ENCODE assay signal across 13 cellular contexts in the genomic region with DNA sequence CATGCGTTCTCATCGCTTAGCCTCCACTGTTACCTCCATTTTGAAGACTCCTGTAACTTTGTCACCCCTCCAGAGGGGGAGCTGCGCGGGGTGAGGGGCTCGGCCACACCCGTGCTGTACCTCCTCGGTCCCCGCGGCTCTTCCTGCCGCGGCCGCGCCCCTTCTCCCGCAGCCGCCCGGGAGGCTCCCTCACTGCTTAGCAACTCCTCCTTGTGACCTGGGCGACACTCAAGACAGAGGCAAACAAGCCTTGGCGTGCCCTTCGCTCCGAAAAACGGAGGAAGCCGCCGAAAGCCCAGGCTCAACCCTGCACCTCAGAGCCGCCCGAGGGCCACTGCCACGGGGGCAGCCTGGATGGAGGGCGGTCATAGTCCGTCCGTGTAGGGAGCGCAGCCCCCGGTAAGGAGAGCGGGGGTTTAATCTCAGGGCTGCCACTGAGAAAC.
DNase-seq lines count a peak whose midpoint lies in the region; ATAC-seq and TF ChIP-seq lines count a peak whose summit lies in the region.
"Had no signal": no experiment of that assay in that cellular context is flagged by ENCODE, and none has a peak within 500 bp of the region (broad histone marks: within the 10 kb centered on the region; RNA-seq: fewer than 3 reads in every experiment).

No MANE protein-coding gene starts in this region.

- DNase-seq in heart right ventricle (no peak), cardiac septum (ENCODE audit: low spot score) (no peak), left cardiac atrium (no peak), naive B cell (no peak), ureter (ENCODE audit: low spot score) (peak; percentile 65), NCI-H345 treated with DMSO at 0.1 percent for 48 hours (lab: John Stamatoyannopoulos, UW; ENCODE audit: unreplicated experiment) (no peak), kidney glomerular epithelial cell (lab: John Stamatoyannopoulos, UW) (no peak)
- DNase-seq in stimulated activated CD4-positive, alpha-beta T cell treated with anti-CD3 and anti-CD28 coated beads, Interleukin-15, amount 100 ng/mL, for 24 hours = no peak
- DNase-seq: activated CD4-positive, alpha-beta memory T cell treated with anti-CD3 and anti-CD28 coated beads, Interleukin-2, amount 10 ng/mL, durations not matched to agents 7 days and 5 days; foreskin melanocyte; stimulated activated CD4-positive, alpha-beta T cell treated with anti-CD3 and anti-CD28 coated beads, Interleukin-4, amount 100 ng/mL, for 24 hours had no signal

- ATAC-seq in heart right ventricle = peak in 5 of 8 donors; percentile 9 to 45 (median 16)
- peak; percentile 15 to 27 for ATAC-seq in left cardiac atrium
- peak in 1 of 2 donors; percentile 14 for ATAC-seq in naive B cell (ENCODE audit: low read depth in 2 of 2)

- no peak overlapping the region for H3K4me3 ChIP-seq in heart right ventricle
- H3K4me3 ChIP-seq: SK-N-MC had no signal

- WGBS in heart right ventricle, 2 donors = 36 to 42% methylated on average over 32 of the region's 32 CpGs

- H3K4me3 Mint-ChIP-seq in naive B cell = peak overlapping the region in 5 of 8 donors; percentile 20 to 82 (median 53)
- H3K4me3 Mint-ChIP-seq: activated CD4-positive, alpha-beta memory T cell treated with anti-CD3 and anti-CD28 coated beads, Interleukin-2, amount 10 ng/mL, durations not matched to agents 7 days and 5 days had no signal

- intact Hi-C loops in heart right ventricle (cut with DNase I) (no loop called here), cardiac septum (cut with DNase I) (no loop called here), left cardiac atrium (cut with DNase I) (no loop called here)

- no peak for TF ChIP-seq CTCF in heart right ventricle (IDR thresholded peaks at IDR 0.05)

- peaks cover 0 to 10% (median 5%) of the 10 kb centered on the region in 3 donors for H3K4me1 Mint-ChIP-seq in naive B cell

- peaks cover 0 to 8% (median 0%) of the 10 kb centered on the region in 7 donors for H3K27me3 ChIP-seq in heart right ventricle

- peaks cover 0 to 2% (median 0%) of the 10 kb centered on the region in 7 donors for H3K9me3 Mint-ChIP-seq in naive B cell
- H3K9me3 Mint-ChIP-seq: activated CD4-positive, alpha-beta memory T cell treated with anti-CD3 and anti-CD28 coated beads, Interleukin-2, amount 10 ng/mL, durations not matched to agents 7 days and 5 days; activated T-helper 2 cell treated with anti-CD3 and anti-CD28 coated beads, Interferon-gamma antibody, Interleukin-2, Interleukin-4, amounts not matched to agents 10 μg/mL and 5 μg/mL and 100 μg/mL, durations not matched to agents 14 hours and 24 hours and 36 hours had no signal

- H3K36me3 Mint-ChIP-seq in naive B cell = no peaks in the 10 kb centered on the region

- peaks cover 3 to 32% (median 27%) of the 10 kb centered on the region in 3 donors for H3K27me3 Mint-ChIP-seq in naive B cell

- peaks cover 0 to 13% (median 4%) of the 10 kb centered on the region in 9 donors for H3K4me1 ChIP-seq in heart right ventricle

- H3K9me3 ChIP-seq in heart right ventricle = no peaks in the 10 kb centered on the region

- peak overlapping the region in 1 of 6 donors; percentile 27 for H3K27ac Mint-ChIP-seq in naive B cell
- H3K27ac Mint-ChIP-seq: activated CD4-positive, alpha-beta memory T cell treated with anti-CD3 and anti-CD28 coated beads, Interleukin-2, amount 10 ng/mL, durations not matched to agents 7 days and 5 days; activated T-helper 2 cell treated with anti-CD3 and anti-CD28 coated beads, Interferon-gamma antibody, Interleukin-2, Interleukin-4, amounts not matched to agents 10 μg/mL and 5 μg/mL and 100 μg/mL, durations not matched to agents 14 hours and 24 hours and 36 hours had no signal

- H3K36me3 ChIP-seq in heart right ventricle = no peaks in the 10 kb centered on the region

- H3K27ac ChIP-seq in heart right ventricle = no peak overlapping the region
- H3K27ac ChIP-seq: SK-N-MC had no signal
